In the genomic region with DNA sequence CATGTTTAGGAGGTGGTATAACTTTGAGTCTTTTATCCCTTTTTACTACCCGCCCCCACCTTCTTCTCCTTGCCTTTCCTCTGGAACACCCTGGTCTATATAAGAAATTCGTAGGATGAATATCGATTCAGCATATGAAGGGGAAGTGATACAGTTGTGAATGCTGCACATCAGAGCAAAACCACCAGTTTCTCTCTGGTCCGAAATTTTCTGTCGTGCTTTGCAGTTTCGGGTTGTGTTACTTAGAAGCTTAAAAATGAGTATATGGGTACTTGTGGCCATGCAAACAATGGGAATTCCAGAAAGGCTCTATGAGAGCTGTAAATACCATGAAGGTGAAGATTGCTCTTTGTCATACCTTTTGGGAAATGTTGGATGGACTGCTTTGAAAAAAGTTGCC, we compare ENCODE assay signal across 18 cellular contexts.
DNase-seq lines count a peak whose midpoint lies in the region; ATAC-seq, FAIRE-seq and TF ChIP-seq lines count a peak whose summit lies in the region.
"Had no signal": no experiment of that assay in that cellular context is flagged by ENCODE, and none has a peak within 500 bp of the region (broad histone marks: within the 10 kb centered on the region; RNA-seq: fewer than 3 reads in every experiment).

No MANE protein-coding gene starts in this region.

- no peaks in the 10 kb centered on the region for H3F3A ChIP-seq in PC-3 (ENCODE audit: low read length, unreplicated experiment)
- H3F3A ChIP-seq in SK-N-SH (replicated peaks; ENCODE audit: insufficient read depth): no peaks in the 10 kb centered on the region

- no peaks in the 10 kb centered on the region for H3K9me2 ChIP-seq in PC-3 (replicated peaks; ENCODE audit: low read length)
- H3K9me2 ChIP-seq in SK-N-SH: no peaks in the 10 kb centered on the region

- BruUV-seq in HepG2 (replicated peaks; lab: Mats Ljungman, UMichigan) (no TSS peak), PC-3 (replicated peaks; lab: Mats Ljungman, UMichigan) (no TSS peak)

- intact Hi-C loops in HepG2 (cut with micrococcal nuclease; ENCODE audit: unreplicated experiment): no loop called here
- intact Hi-C loops in right lobe of liver (cut with DNase I): no loop called here
- intact Hi-C loops in PC-3 (cut with micrococcal nuclease): no loop called here

- TF ChIP-seq POLR2A in HepG2 (IDR thresholded peaks at IDR 0.05; ENCODE audit: insufficient read depth in 1 of 2, low read depth in 2 of 2, low read length in 2 of 2) (no peak), right lobe of liver (IDR thresholded peaks at IDR 0.05) (no peak)

- no peak for TF ChIP-seq RAD21 in HepG2 (CRISPR knock-in tag; IDR thresholded peaks at IDR 0.05)
- TF ChIP-seq RAD21 in SK-N-SH (IDR thresholded peaks at IDR 0.05; ENCODE audit: low read length): no peak

- H3K9ac ChIP-seq in HepG2 (ENCODE audit: insufficient read depth, low read depth, low read length) (no peak overlapping the region), KMS-11 (no peak overlapping the region), PC-3 (ENCODE audit: low read length) (no peak overlapping the region), SK-N-SH (no peak overlapping the region)
- H3K9ac ChIP-seq: BLaER1 had no signal

- H3K27ac ChIP-seq in HepG2 (ENCODE audit: extremely low read length, insufficient read depth, low read length) (no peak overlapping the region), right lobe of liver (no peak overlapping the region), KMS-11 (peak overlapping the region; percentile 17; the same call in 1 of the 2 replicates), PC-3 (ENCODE audit: low read length) (no peak overlapping the region), SK-N-SH (ENCODE audit: low read depth in 2 of 2, low read length in 1 of 2) (no peak overlapping the region)
- H3K27ac ChIP-seq: 22Rv1, A549, BLaER1 had no signal

- H4K20me1 ChIP-seq in HepG2 (ENCODE audit: insufficient read depth, low read length) (no peaks in the 10 kb centered on the region), KMS-11 (ENCODE audit: insufficient read depth) (no peaks in the 10 kb centered on the region), PC-3 (ENCODE audit: low read length) (no peaks in the 10 kb centered on the region), SK-N-SH (ENCODE audit: insufficient read depth) (no peaks in the 10 kb centered on the region)
- H4K20me1 ChIP-seq: BLaER1 had no signal

- in situ Hi-C loops in HepG2 (cut with HindIII; ENCODE audit: extremely low pct_ligation_motif_present, low pct_unique_long_range_greater_than_20kb): no loop called here

- 2% methylated on average over 6 of the region's 6 CpGs for WGBS in HepG2 (ENCODE audit: low lambda C conversion rate)
- 64% methylated on average over 6 of the region's 6 CpGs for WGBS in right lobe of liver (ENCODE audit: insufficient coverage, low coverage, low lambda C conversion rate, missing lambda C conversion rate)
- WGBS in SK-N-SH (ENCODE audit: low lambda C conversion rate): 44% methylated on average over 6 of the region's 6 CpGs

- DNase-seq in HepG2 (ENCODE audit: low spot score) (no peak), right lobe of liver (no peak), PC-3 (no peak), SK-N-SH (no peak), NCI-H345 (lab: John Stamatoyannopoulos, UW) (no peak)
- DNase-seq: CD4-positive, alpha-beta memory T cell; DMS153; DMS79; GDM1; H9 had no signal

- FAIRE-seq in HepG2 (lab: Jason Lieb, UNC): peak; percentile 18
- FAIRE-seq: A549, GM19239, H1, HTR-8/SVneo had no signal

- POLR2A ChIA-PET in HepG2 (lab: Yijun Ruan, JAX) (no interaction called here), PC-3 (lab: Charles Lee; ENCODE audit: unreplicated experiment) (interaction anchor here (0.6 kb wide), 1 partner anchor 16 kb away, joined by 4 read pairs; no protein-coding TSS in a partner anchor), SK-N-SH (lab: Yijun Ruan, JAX) (no interaction called here)

- H3K9me3 ChIP-seq in HepG2 (ENCODE audit: low read length) (0 out of 2 replicates have a peak, but pooled peaks cover 6% of the 10 kb centered on the region), right lobe of liver (no peaks in the 10 kb centered on the region), PC-3 (ENCODE audit: low read length) (0 out of 2 replicates have a peak, but pooled peaks cover 12% of the 10 kb centered on the region), SK-N-SH (no peaks in the 10 kb centered on the region)

- ATAC-seq in HepG2 (no peak), right lobe of liver (no peak), PC-3 (no peak), HG02885 (IDR thresholded peaks at IDR 0.05; ENCODE audit: poor library complexity, unreplicated experiment) (no peak)

- CTCF ChIA-PET in HepG2 (lab: Yijun Ruan, JAX; ENCODE audit: low intra/inter-chr PET ratio, low total read pairs): no interaction called here
- CTCF ChIA-PET in PC-3 (lab: Charles Lee): no interaction called here
- CTCF ChIA-PET in SK-N-SH (lab: Yijun Ruan, JAX): interaction anchor here (0.7 to 0.8 kb wide), 2 partner anchors 70 to 726 kb away, joined by 3 read pairs; no protein-coding TSS in a partner anchor

- H3K4me3 ChIP-seq in HepG2 (replicated peaks in 1 of 3; ENCODE audit: insufficient read depth in 1 of 3, low read depth in 2 of 3, low read length in 3 of 3): no peak overlapping the region
- H3K4me3 ChIP-seq in right lobe of liver: no peak overlapping the region
- no peak overlapping the region for H3K4me3 ChIP-seq in KMS-11 (IDR thresholded peaks at IDR 0.05; ENCODE audit: insufficient read depth, low read depth, low read length)
- no peak overlapping the region for H3K4me3 ChIP-seq in PC-3 (ENCODE audit: low read length)
- H3K4me3 ChIP-seq in SK-N-SH (ENCODE audit: low read depth in 2 of 2, low read length in 1 of 2): no peak overlapping the region
- H3K4me3 ChIP-seq: A549, BLaER1 had no signal

- no peak for TF ChIP-seq EP300 in HepG2 (IDR thresholded peaks at IDR 0.05; ENCODE audit: low read depth in 2 of 2, low read length in 2 of 2)
- no peak for TF ChIP-seq EP300 in HepG2 (CRISPR knock-in tag; IDR thresholded peaks at IDR 0.05; ENCODE audit: borderline replicate concordance)
- no peak for TF ChIP-seq EP300 in SK-N-SH (IDR thresholded peaks at IDR 0.05; ENCODE audit: borderline replicate concordance in 1 of 2, low read depth in 1 of 2, low read length in 1 of 2)

- H3K4me2 ChIP-seq in HepG2 (ENCODE audit: low read depth, low read length): no peak overlapping the region
- peak overlapping the region; percentile 50; the same call in 1 of the 2 replicates for H3K4me2 ChIP-seq in KMS-11
- 0 out of 2 replicates have a peak overlapping the region, but pooled peaks have one; percentile 6 for H3K4me2 ChIP-seq in PC-3 (ENCODE audit: low read length)
- no peak overlapping the region for H3K4me2 ChIP-seq in SK-N-SH
- H3K4me2 ChIP-seq: A549, BLaER1 had no signal

- TF ChIP-seq CTCF in HepG2 (CRISPR knock-in tag; IDR thresholded peaks at IDR 0.05) (no peak), right lobe of liver (IDR thresholded peaks at IDR 0.05) (no peak), KMS-11 (conservative IDR thresholded peaks at IDR 0.05; ENCODE audit: low read depth, low read length) (no peak), PC-3 (conservative IDR thresholded peaks at IDR 0.05; ENCODE audit: low read depth, low read length) (no peak), SK-N-SH (IDR thresholded peaks at IDR 0.05) (no peak)

- H3K79me2 ChIP-seq in HepG2 (ENCODE audit: insufficient read depth, low read length) (no peaks in the 10 kb centered on the region), KMS-11 (ENCODE audit: insufficient read depth, low read depth) (no peaks in the 10 kb centered on the region), PC-3 (ENCODE audit: low read length) (no peaks in the 10 kb centered on the region), SK-N-SH (ENCODE audit: insufficient read depth) (no peaks in the 10 kb centered on the region)

- H3K27me3 ChIP-seq in HepG2 (ENCODE audit: control insufficient read depth in 1 of 2, insufficient read depth in 2 of 2, low read length in 2 of 2) (no peaks in the 10 kb centered on the region; a peak in 1 of 5 replicates), right lobe of liver (no peaks in the 10 kb centered on the region), KMS-11 (ENCODE audit: insufficient read depth, low read depth) (no peaks in the 10 kb centered on the region), PC-3 (ENCODE audit: low read length) (no peaks in the 10 kb centered on the region), SK-N-SH (ENCODE audit: insufficient read depth) (no peaks in the 10 kb centered on the region; the same call in 1 of the 2 replicates)
- H3K27me3 ChIP-seq: BLaER1 had no signal

- H2AFZ ChIP-seq in HepG2 (ENCODE audit: low read length): no peak overlapping the region
- H2AFZ ChIP-seq in KMS-11 (ENCODE audit: low read depth): no peak overlapping the region
- H2AFZ ChIP-seq in PC-3 (ENCODE audit: low read length): no peak overlapping the region
- H2AFZ ChIP-seq in SK-N-SH (ENCODE audit: low read depth): no peak overlapping the region

- H3K36me3 ChIP-seq in HepG2 (replicated peaks in 1 of 2; ENCODE audit: control insufficient read depth in 1 of 2, insufficient read depth in 2 of 2, low read length in 2 of 2) (no peaks in the 10 kb centered on the region), right lobe of liver (no peaks in the 10 kb centered on the region), KMS-11 (ENCODE audit: insufficient read depth) (no peaks in the 10 kb centered on the region), PC-3 (ENCODE audit: low read depth, low read length) (no peaks in the 10 kb centered on the region), SK-N-SH (replicated peaks in 1 of 2; ENCODE audit: control insufficient read depth in 1 of 2, insufficient read depth in 2 of 2, low read length in 1 of 2) (no peaks in the 10 kb centered on the region)
- H3K36me3 ChIP-seq: BLaER1 had no signal

- no peaks in the 10 kb centered on the region for H3K4me1 ChIP-seq in HepG2 (ENCODE audit: insufficient read depth, low read length)
- no peaks in the 10 kb centered on the region for H3K4me1 ChIP-seq in right lobe of liver
- peaks cover 23% of the 10 kb centered on the region for H3K4me1 ChIP-seq in KMS-11 (ENCODE audit: low read depth, poor library complexity, severe bottlenecking)
- no peaks in the 10 kb centered on the region for H3K4me1 ChIP-seq in PC-3 (ENCODE audit: insufficient read depth, low read length)
- peaks cover 0 to 13% of the 10 kb centered on the region in 2 experiments; a peak in 1 of 4 replicates for H3K4me1 ChIP-seq in SK-N-SH (ENCODE audit: control insufficient read depth in 1 of 2, insufficient read depth in 2 of 2, low read depth in 1 of 2, low read length in 1 of 2)
- H3K4me1 ChIP-seq: A549, BLaER1 had no signal

TF ChIP-seq in HepG2, 621 proteins besides CTCF, POLR2A, EP300 and RAD21 (continues in another document):
- TF ChIP-seq ZNF678 (CRISPR knock-in tag; IDR thresholded peaks at IDR 0.05): no peak
- TF ChIP-seq, protein P1, sequence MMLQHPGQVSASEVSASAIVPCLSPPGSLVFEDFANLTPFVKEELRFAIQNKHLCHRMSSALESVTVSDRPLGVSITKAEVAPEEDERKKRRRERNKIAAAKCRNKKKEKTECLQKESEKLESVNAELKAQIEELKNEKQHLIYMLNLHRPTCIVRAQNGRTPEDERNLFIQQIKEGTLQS (CRISPR knock-in tag; IDR thresholded peaks at IDR 0.05): no peak

TF ChIP-seq in SK-N-SH, 30 proteins besides CTCF, POLR2A, EP300 and RAD21 (continues in another document):
- TF ChIP-seq GABPA (IDR thresholded peaks at IDR 0.05; ENCODE audit: low read depth) (no peak), NRF1 (IDR thresholded peaks at IDR 0.05; ENCODE audit: low read depth, low read length) (no peak)

Comparison
In these comparisons a context has a peak if more than half of its experiments do, and no peak if none do; other contexts are left out.
1. H3K4me2 ChIP-seq: peak in KMS-11 (single experiment) and PC-3 (single experiment); none in HepG2 (single experiment) and SK-N-SH (single experiment).